11 cellular contexts compared by ENCODE assay signal in genomic region chr6:15938086-15938485, GRCh38.
"Had no signal": no experiment of that assay in that cellular context is flagged by ENCODE, and none has a peak within 500 bp of the region (broad histone marks: within the 10 kb centered on the region; RNA-seq: fewer than 3 reads in every experiment).

No MANE protein-coding gene starts in this region.

- H3K4me2 ChIP-seq: GM23338 had no signal

- H3K36me3 ChIP-seq: HAP-1 had no signal

- H3K27ac Mint-ChIP-seq: GM23338, H9, HFFc6 had no signal

- H3K4me1 Mint-ChIP-seq: GM23338 had no signal

- DNase-seq: GM23248, GOT3, H7, H9, HCEC 1CT, HFFc6 had no signal

- H2AFZ ChIP-seq: GM23248, GM23338 had no signal

- ATAC-seq: GM23338, HCT116 had no signal

- H3K4me1 ChIP-seq: HAP-1 had no signal

- H3K9ac ChIP-seq: GM23248 had no signal

- H3K4me3 ChIP-seq: GM23248, GM23338, HAP-1 had no signal

- H3K27ac ChIP-seq: GM23248 had no signal

- H3K4me3 Mint-ChIP-seq: GM23338, H9, HFFc6 had no signal

- FAIRE-seq: H1, H54 had no signal

- H3K9me3 ChIP-seq: HAP-1 had no signal
